5 cellular contexts compared by ENCODE assay signal in genomic region chr1:113241237-113241636, GRCh38.
"Had no signal": no experiment of that assay in that cellular context is flagged by ENCODE, and none has a peak within 500 bp of the region (broad histone marks: within the 10 kb centered on the region; RNA-seq: fewer than 3 reads in every experiment).

No MANE protein-coding gene starts in this region.

- DNase-seq: H9, HCEC 1CT, KBM-7 had no signal

- H3K36me3 Mint-ChIP-seq: IgD-negative memory B cell had no signal

- H3K9me3 Mint-ChIP-seq: GM23338, H9, IgD-negative memory B cell had no signal

- H3K4me3 Mint-ChIP-seq: GM23338, H9, IgD-negative memory B cell had no signal

- H3K27ac Mint-ChIP-seq: GM23338, H9, IgD-negative memory B cell had no signal

- H3K27me3 Mint-ChIP-seq: IgD-negative memory B cell had no signal
